ENCODE assay signal across 11 cellular contexts in genomic region chr16:72921620-72922019, GRCh38.
DNase-seq lines count a peak whose midpoint lies in the region; ATAC-seq and TF ChIP-seq lines count a peak whose summit lies in the region.
"Had no signal": no experiment of that assay in that cellular context is flagged by ENCODE, and none has a peak within 500 bp of the region (broad histone marks: within the 10 kb centered on the region; RNA-seq: fewer than 3 reads in every experiment).

No MANE protein-coding gene starts in this region.

- peak overlapping the region; percentile 5 for H3K4me3 Mint-ChIP-seq in activated T-cell treated with anti-CD3 and anti-CD28 coated beads, Interleukin-2, amount 50 U/mL, for 4 hours
- H3K4me3 Mint-ChIP-seq in activated T-cell treated with anti-CD3 and anti-CD28 coated beads, Interleukin-2, amount 50 U/mL, for 24 hours = no peak overlapping the region
- no peak overlapping the region for H3K4me3 Mint-ChIP-seq in activated naive CD8-positive, alpha-beta T cell treated with anti-CD3 and anti-CD28 coated beads for 36 hours
- peak overlapping the region; percentile 59 to 79 (median 64) for H3K4me3 Mint-ChIP-seq in immature natural killer cell

- H3K4me1 ChIP-seq in suprapubic skin = peaks cover 7% of the 10 kb centered on the region

- peak overlapping the region; percentile 8 for H3K4me3 ChIP-seq in suprapubic skin
- H3K4me3 ChIP-seq: psoas muscle had no signal

- no peak for TF ChIP-seq POLR2A in suprapubic skin (IDR thresholded peaks at IDR 0.05)

- no peaks in the 10 kb centered on the region for H3K9me3 ChIP-seq in suprapubic skin
- H3K9me3 ChIP-seq: psoas muscle had no signal

- H3K4me1 Mint-ChIP-seq in activated T-cell treated with anti-CD3 and anti-CD28 coated beads, Interleukin-2, amount 50 U/mL, for 4 hours (ENCODE audit: low read depth) = peaks cover 13% of the 10 kb centered on the region
- H3K4me1 Mint-ChIP-seq in activated T-cell treated with anti-CD3 and anti-CD28 coated beads, Interleukin-2, amount 50 U/mL, for 24 hours (ENCODE audit: low read depth) = peaks cover 6% of the 10 kb centered on the region
- H3K4me1 Mint-ChIP-seq in activated naive CD8-positive, alpha-beta T cell treated with anti-CD3 and anti-CD28 coated beads for 36 hours = peaks cover 16% of the 10 kb centered on the region
- peaks cover 26 to 32% of the 10 kb centered on the region in 2 donors for H3K4me1 Mint-ChIP-seq in immature natural killer cell

- WGBS in suprapubic skin = 79% methylated on average over 15 of the region's 15 CpGs

- no peak for ATAC-seq in activated T-cell treated with anti-CD3 and anti-CD28 coated beads, Interleukin-2, amount 50 U/mL, for 4 hours

- TF ChIP-seq EP300 in suprapubic skin (IDR thresholded peaks at IDR 0.05) = no peak

- H3K36me3 ChIP-seq in suprapubic skin = no peaks in the 10 kb centered on the region

- no peak for DNase-seq in activated T-cell treated with anti-CD3 and anti-CD28 coated beads, Interleukin-2, amount 50 U/mL, for 4 hours
- no peak for DNase-seq in activated T-cell treated with anti-CD3 and anti-CD28 coated beads, Interleukin-2, amount 50 U/mL, for 24 hours
- DNase-seq in activated naive CD8-positive, alpha-beta T cell treated with anti-CD3 and anti-CD28 coated beads for 36 hours = no peak
- DNase-seq in immature natural killer cell (no peak), suprapubic skin (ENCODE audit: low spot score in 2 of 2) (no peak), inferior parietal cortex (ENCODE audit: extremely low spot score) (no peak), NCI-H2029 treated with DMSO at 0.1 percent for 48 hours (lab: John Stamatoyannopoulos, UW) (no peak)
- no peak for DNase-seq in stimulated activated CD8-positive, alpha-beta memory T cell treated with anti-CD3 and anti-CD28 coated beads, Interleukin-4, amount 100 ng/mL, for 48 hours
- DNase-seq: NCI-H226, psoas muscle had no signal

- no peak overlapping the region for H3K27ac ChIP-seq in suprapubic skin
- H3K27ac ChIP-seq: epithelial cell of prostate, psoas muscle had no signal

- no peaks in the 10 kb centered on the region for H3K9me3 Mint-ChIP-seq in activated T-cell treated with anti-CD3 and anti-CD28 coated beads, Interleukin-2, amount 50 U/mL, for 4 hours
- no peaks in the 10 kb centered on the region for H3K9me3 Mint-ChIP-seq in activated T-cell treated with anti-CD3 and anti-CD28 coated beads, Interleukin-2, amount 50 U/mL, for 24 hours
- H3K9me3 Mint-ChIP-seq in activated naive CD8-positive, alpha-beta T cell treated with anti-CD3 and anti-CD28 coated beads for 36 hours = peaks cover 2% of the 10 kb centered on the region
- no peaks in the 10 kb centered on the region for H3K9me3 Mint-ChIP-seq in immature natural killer cell

- H3K36me3 Mint-ChIP-seq in activated T-cell treated with anti-CD3 and anti-CD28 coated beads, Interleukin-2, amount 50 U/mL, for 4 hours (ENCODE audit: insufficient read depth) = no peaks in the 10 kb centered on the region
- no peaks in the 10 kb centered on the region for H3K36me3 Mint-ChIP-seq in activated T-cell treated with anti-CD3 and anti-CD28 coated beads, Interleukin-2, amount 50 U/mL, for 24 hours (ENCODE audit: low read depth)
- no peaks in the 10 kb centered on the region for H3K36me3 Mint-ChIP-seq in activated naive CD8-positive, alpha-beta T cell treated with anti-CD3 and anti-CD28 coated beads for 36 hours
- no peaks in the 10 kb centered on the region for H3K36me3 Mint-ChIP-seq in immature natural killer cell

- no peaks in the 10 kb centered on the region for H3K27me3 Mint-ChIP-seq in activated T-cell treated with anti-CD3 and anti-CD28 coated beads, Interleukin-2, amount 50 U/mL, for 4 hours (ENCODE audit: low read depth)
- no peaks in the 10 kb centered on the region for H3K27me3 Mint-ChIP-seq in activated T-cell treated with anti-CD3 and anti-CD28 coated beads, Interleukin-2, amount 50 U/mL, for 24 hours
- no peaks in the 10 kb centered on the region for H3K27me3 Mint-ChIP-seq in activated naive CD8-positive, alpha-beta T cell treated with anti-CD3 and anti-CD28 coated beads for 36 hours
- H3K27me3 Mint-ChIP-seq in immature natural killer cell (ENCODE audit: low read depth in 3 of 3) = peaks cover 0 to 1% (median 0%) of the 10 kb centered on the region in 3 donors

- TF ChIP-seq CTCF in suprapubic skin (IDR thresholded peaks at IDR 0.05) = no peak

- no peaks in the 10 kb centered on the region for H3K27me3 ChIP-seq in suprapubic skin

- no peak overlapping the region for H3K27ac Mint-ChIP-seq in activated T-cell treated with anti-CD3 and anti-CD28 coated beads, Interleukin-2, amount 50 U/mL, for 24 hours
- peak overlapping the region; percentile 19 for H3K27ac Mint-ChIP-seq in activated naive CD8-positive, alpha-beta T cell treated with anti-CD3 and anti-CD28 coated beads for 36 hours
- H3K27ac Mint-ChIP-seq in immature natural killer cell = peak overlapping the region in 5 of 6 donors; percentile 2 to 86 (median 24)

Comparison
In these comparisons a context has a peak if more than half of its experiments do, and no peak if none do; other contexts are left out.
1. H3K4me3 Mint-ChIP-seq: peak in activated T-cell treated with anti-CD3 and anti-CD28 coated beads, Interleukin-2, amount 50 U/mL, for 4 hours (single experiment) and immature natural killer cell (5 of 5); none in activated T-cell treated with anti-CD3 and anti-CD28 coated beads, Interleukin-2, amount 50 U/mL, for 24 hours (single experiment) and activated naive CD8-positive, alpha-beta T cell treated with anti-CD3 and anti-CD28 coated beads for 36 hours (single experiment).